In genomic region chr18:55158570-55158969, GRCh38 we compare ENCODE assay signal across 6 cellular contexts.
"Had no signal": no experiment of that assay in that cellular context is flagged by ENCODE, and none has a peak within 500 bp of the region (broad histone marks: within the 10 kb centered on the region; RNA-seq: fewer than 3 reads in every experiment).

No MANE protein-coding gene starts in this region.

- H2AFZ ChIP-seq: GM23248 had no signal

- H3K4me3 ChIP-seq: GM23248, HAP-1 had no signal

- H3K9ac ChIP-seq: GM23248 had no signal

- DNase-seq: GM23248, GOT3, H7, IMR-90 had no signal

- H3K9me3 ChIP-seq: HAP-1 had no signal

- H3K4me1 ChIP-seq: HAP-1 had no signal

- H3K27ac ChIP-seq: GM23248 had no signal

- FAIRE-seq: HTR-8/SVneo had no signal

- H3K36me3 ChIP-seq: HAP-1 had no signal
